9 cellular contexts compared by ENCODE assay signal in genomic region chr12:108826115-108826806, GRCh38. TPM values are rescaled to one million over a fixed set of nuclear protein-coding genes. Genes with fewer than 3 reads are reported as not detected.
DNase-seq lines count a peak whose midpoint lies in the region; ATAC-seq and TF ChIP-seq lines count a peak whose summit lies in the region.
"Had no signal": no experiment of that assay in that cellular context is flagged by ENCODE, and none has a peak within 500 bp of the region (broad histone marks: within the 10 kb centered on the region; RNA-seq: fewer than 3 reads in every experiment).

No MANE protein-coding gene starts in this region.

- intact Hi-C loops in activated CD4-positive, alpha-beta memory T cell treated with anti-CD3 and anti-CD28 coated beads for 36 hours (cut with micrococcal nuclease), result no loop called here

- peak in 1 of 2 donors; percentile 70 for DNase-seq in activated naive CD4-positive, alpha-beta T cell treated with anti-CD3 and anti-CD28 coated beads, Interleukin-2, amount 50 U/mL, for 72 hours (ENCODE audit: low spot score in 2 of 2)
- no peak for DNase-seq in activated naive CD4-positive, alpha-beta T cell treated with Interleukin-2 at 50 U/mL for 16 hours
- no peak for DNase-seq in activated CD4-positive, alpha-beta memory T cell treated with anti-CD3 and anti-CD28 coated beads for 36 hours
- no peak for DNase-seq in glutamatergic neuron
- DNase-seq in progenitor cell of endocrine pancreas (ENCODE audit: low spot score, unreplicated experiment), result no peak
- no peak for DNase-seq in NCI-H2029 treated with DMSO at 0.1 percent for 48 hours (lab: John Stamatoyannopoulos, UW)
- DNase-seq in GM13976 (ENCODE audit: low spot score), result no peak

- CTCF ChIA-PET in activated CD4-positive, alpha-beta memory T cell treated with anti-CD3 and anti-CD28 coated beads for 36 hours (lab: Charles Lee), result interaction anchor here (0.8 to 1.7 kb wide), 3 partner anchors 23 to 161 kb away, joined by 3 to 6 read pairs (median 4); no protein-coding TSS in a partner anchor

- in situ Hi-C loops in GM13976 (cut with MboI; ENCODE audit: low sequenced_read_pairs, unreplicated experiment), result no loop called here

- no peaks in the 10 kb centered on the region for H3K9me3 Mint-ChIP-seq in activated naive CD4-positive, alpha-beta T cell treated with anti-CD3 and anti-CD28 coated beads, Interleukin-2, amount 50 U/mL, for 72 hours
- no peaks in the 10 kb centered on the region for H3K9me3 Mint-ChIP-seq in activated CD4-positive, alpha-beta memory T cell treated with anti-CD3 and anti-CD28 coated beads for 36 hours
- H3K9me3 Mint-ChIP-seq in glutamatergic neuron (ENCODE audit: unreplicated experiment), result peaks cover 4% of the 10 kb centered on the region
- no peaks in the 10 kb centered on the region for H3K9me3 Mint-ChIP-seq in progenitor cell of endocrine pancreas (ENCODE audit: low read depth)
- H3K9me3 Mint-ChIP-seq: central memory CD8-positive, alpha-beta T cell had no signal

- no peak for ATAC-seq in activated naive CD4-positive, alpha-beta T cell treated with anti-CD3 and anti-CD28 coated beads, Interleukin-2, amount 50 U/mL, for 72 hours
- ATAC-seq in GM19035 (IDR thresholded peaks at IDR 0.05; ENCODE audit: unreplicated experiment), result no peak

- H3K27ac Mint-ChIP-seq in activated naive CD4-positive, alpha-beta T cell treated with anti-CD3 and anti-CD28 coated beads, Interleukin-2, amount 50 U/mL, for 72 hours, result peak overlapping the region; percentile 2 to 72
- H3K27ac Mint-ChIP-seq in activated CD4-positive, alpha-beta memory T cell treated with anti-CD3 and anti-CD28 coated beads for 36 hours, result peak overlapping the region; percentile 43
- H3K27ac Mint-ChIP-seq in glutamatergic neuron (ENCODE audit: unreplicated experiment), result peak overlapping the region; percentile 93
- peak overlapping the region; percentile 91 for H3K27ac Mint-ChIP-seq in progenitor cell of endocrine pancreas

- no peaks in the 10 kb centered on the region for H3K27me3 Mint-ChIP-seq in activated CD4-positive, alpha-beta memory T cell treated with anti-CD3 and anti-CD28 coated beads for 36 hours
- H3K27me3 Mint-ChIP-seq in glutamatergic neuron (ENCODE audit: unreplicated experiment) (peaks cover 4% of the 10 kb centered on the region), progenitor cell of endocrine pancreas (no peaks in the 10 kb centered on the region)
- H3K27me3 Mint-ChIP-seq: central memory CD8-positive, alpha-beta T cell had no signal

- no peak overlapping the region for H3K4me3 Mint-ChIP-seq in activated CD4-positive, alpha-beta memory T cell treated with anti-CD3 and anti-CD28 coated beads for 36 hours
- H3K4me3 Mint-ChIP-seq in glutamatergic neuron (ENCODE audit: unreplicated experiment), result peak overlapping the region; percentile 45
- no peak overlapping the region for H3K4me3 Mint-ChIP-seq in progenitor cell of endocrine pancreas (ENCODE audit: low read depth)
- H3K4me3 Mint-ChIP-seq: central memory CD8-positive, alpha-beta T cell had no signal

- H3K4me1 Mint-ChIP-seq in activated CD4-positive, alpha-beta memory T cell treated with anti-CD3 and anti-CD28 coated beads for 36 hours (ENCODE audit: low read depth), result peaks cover 42% of the 10 kb centered on the region
- H3K4me1 Mint-ChIP-seq in glutamatergic neuron (ENCODE audit: low read depth, unreplicated experiment) (peaks cover 54% of the 10 kb centered on the region), progenitor cell of endocrine pancreas (ENCODE audit: low read depth) (peaks cover 22% of the 10 kb centered on the region)

- POLR2A ChIA-PET in activated CD4-positive, alpha-beta memory T cell treated with anti-CD3 and anti-CD28 coated beads for 36 hours (lab: Charles Lee), result interaction anchor here (1.2 to 1.5 kb wide), 2 partner anchors 12 to 31 kb away, joined by 3 to 4 read pairs; partner anchors contain the start of gene SSH1

- TF ChIP-seq CTCF in glutamatergic neuron (IDR thresholded peaks at IDR 0.05; ENCODE audit: partially characterized antibody, unreplicated experiment) (no peak), progenitor cell of endocrine pancreas (IDR thresholded peaks at IDR 0.05; ENCODE audit: unreplicated experiment) (no peak), GM13976 (IDR thresholded peaks at IDR 0.05; ENCODE audit: borderline replicate concordance, control extremely low read depth, extremely low read depth, insufficient read depth, missing control alignments) (no peak)

- no peaks in the 10 kb centered on the region for H3K36me3 Mint-ChIP-seq in activated naive CD4-positive, alpha-beta T cell treated with anti-CD3 and anti-CD28 coated beads, Interleukin-2, amount 50 U/mL, for 72 hours
- peaks cover 33% of the 10 kb centered on the region for H3K36me3 Mint-ChIP-seq in activated CD4-positive, alpha-beta memory T cell treated with anti-CD3 and anti-CD28 coated beads for 36 hours
- H3K36me3 Mint-ChIP-seq in glutamatergic neuron (ENCODE audit: unreplicated experiment) (no peaks in the 10 kb centered on the region), progenitor cell of endocrine pancreas (ENCODE audit: insufficient read depth) (peaks cover 6% of the 10 kb centered on the region)

RNA-seq across cellular contexts. Expression of gene SSH1, which starts 31.1 kb away (rescaled TPM):
- 10 to 100 TPM; 25.3 to 36.0 TPM for total RNA-seq in activated naive CD4-positive, alpha-beta T cell treated with anti-CD3 and anti-CD28 coated beads, Interleukin-2, amount 50 U/mL, for 72 hours
- total RNA-seq in activated CD4-positive, alpha-beta memory T cell treated with anti-CD3 and anti-CD28 coated beads for 36 hours, result 10 to 100 TPM; 27.4 to 30.2 TPM
- total RNA-seq in glutamatergic neuron (ENCODE audit: unreplicated experiment), result 28.2 TPM
- 37.2 and 38.8 TPM in 2 replicates for total RNA-seq in progenitor cell of endocrine pancreas

RNA-seq across cellular contexts. Expression of gene DAO, which starts 53.6 kb away (rescaled TPM):
- total RNA-seq in activated naive CD4-positive, alpha-beta T cell treated with anti-CD3 and anti-CD28 coated beads, Interleukin-2, amount 50 U/mL, for 72 hours, result not detected
- total RNA-seq in activated CD4-positive, alpha-beta memory T cell treated with anti-CD3 and anti-CD28 coated beads for 36 hours, result not detected
- total RNA-seq in glutamatergic neuron (ENCODE audit: unreplicated experiment), result not detected
- total RNA-seq in progenitor cell of endocrine pancreas, result not detected in 2 replicates

Comparison
In these comparisons a context has a peak if more than half of its experiments do, and no peak if none do; other contexts are left out.
1. H3K27ac Mint-ChIP-seq: peak in every context shown above with its lines; median percentile 93 in glutamatergic neuron; 91 in progenitor cell of endocrine pancreas; 43 in activated CD4-positive, alpha-beta memory T cell treated with anti-CD3 and anti-CD28 coated beads for 36 hours; 37 in activated naive CD4-positive, alpha-beta T cell treated with anti-CD3 and anti-CD28 coated beads, Interleukin-2, amount 50 U/mL, for 72 hours.